In the genomic region with DNA sequence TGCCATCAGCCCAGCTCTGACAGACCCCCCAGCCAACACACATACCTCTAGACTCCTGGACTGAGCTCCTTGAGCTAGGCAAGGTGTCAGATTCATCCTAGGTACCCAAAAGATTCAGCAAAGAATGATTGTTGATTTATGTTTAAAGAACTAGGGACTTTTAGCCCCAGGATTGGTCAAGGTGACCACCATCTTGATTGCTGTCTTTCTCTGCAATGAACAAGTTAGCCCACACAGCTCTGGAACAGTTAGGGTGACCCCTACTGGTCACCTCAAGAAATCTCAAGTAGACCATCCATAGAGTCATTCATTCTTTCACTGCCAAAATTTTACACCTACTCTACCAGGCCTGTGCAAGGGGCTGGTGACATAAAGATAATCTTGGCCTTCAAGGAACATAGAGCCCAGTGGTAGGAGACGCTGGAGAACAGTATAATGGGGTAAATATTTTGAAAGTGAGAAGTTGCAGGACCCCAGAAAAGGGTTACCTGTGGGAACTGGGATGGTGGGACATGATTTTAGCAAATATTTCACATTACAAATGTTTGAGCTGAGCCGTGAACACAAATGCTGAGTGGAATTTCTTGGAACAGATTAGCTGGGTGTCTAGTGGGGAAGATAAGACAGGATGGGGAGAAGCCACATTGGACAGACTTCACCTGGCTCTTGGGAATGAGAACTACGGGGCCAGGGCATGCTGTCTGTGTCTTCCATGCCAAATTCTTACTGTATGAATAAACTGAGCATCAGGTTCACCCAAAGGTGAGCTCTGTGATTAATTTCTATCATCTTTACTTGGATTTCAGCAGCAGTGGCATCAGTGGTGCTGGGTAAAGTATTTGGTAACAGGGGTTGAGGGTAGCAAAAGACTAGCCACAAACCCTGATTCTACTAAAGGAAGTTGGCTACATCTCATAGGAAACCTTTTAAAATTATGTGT, we compare ENCODE assay signal across 8 cellular contexts. TPM values are rescaled to one million over a fixed set of nuclear protein-coding genes. Genes with fewer than 3 reads are reported as not detected.
DNase-seq lines count a peak whose midpoint lies in the region; ATAC-seq and TF ChIP-seq lines count a peak whose summit lies in the region.

No MANE protein-coding gene starts in this region.

- H3K27ac Mint-ChIP-seq in CD4-positive, alpha-beta T cell, result no peak overlapping the region

- TF ChIP-seq CTCF in CD4-positive, alpha-beta T cell (IDR thresholded peaks at IDR 0.05), result peak; percentile 89
- TF ChIP-seq CTCF in right lobe of liver (IDR thresholded peaks at IDR 0.05) (peak; percentile 65 to 78 (median 66)), tibial nerve (IDR thresholded peaks at IDR 0.05) (peak; percentile 18 to 66 (median 51))

- intact Hi-C loops in CD4-positive, alpha-beta T cell (cut with DNase I, micrococcal nuclease), result loop anchor here (1.0 to 5.0 kb wide), 4 partner anchors 78 to 248 kb away; no protein-coding TSS in a partner anchor
- intact Hi-C loops in right lobe of liver (cut with DNase I), result loop anchor here in 1 of 2 donors (10.0 kb wide), 1 partner anchor 240 kb away; no protein-coding TSS in a partner anchor

- H3K36me3 ChIP-seq in right lobe of liver (no peaks in the 10 kb centered on the region), tibial nerve (no peaks in the 10 kb centered on the region)

- H3K4me3 ChIP-seq in right lobe of liver (no peak overlapping the region), tibial nerve (no peak overlapping the region)

- no peak overlapping the region for H3K27ac ChIP-seq in CD4-positive, alpha-beta T cell (ENCODE audit: low read depth, low read length)
- H3K27ac ChIP-seq in right lobe of liver (no peak overlapping the region), tibial nerve (peak overlapping the region in 2 of 4 donors; percentile 59 to 86)

- TF ChIP-seq POLR2A in right lobe of liver (IDR thresholded peaks at IDR 0.05) (no peak), tibial nerve (IDR thresholded peaks at IDR 0.05) (no peak)

- no peak overlapping the region for H3K4me3 Mint-ChIP-seq in CD4-positive, alpha-beta T cell

- H3K36me3 Mint-ChIP-seq in CD4-positive, alpha-beta T cell (ENCODE audit: low read depth), result no peaks in the 10 kb centered on the region

- DNase-seq in CD4-positive, alpha-beta T cell, result peak in 5 of 10 experiments; percentile 10 to 23 (median 19)
- DNase-seq in Kasumi-1 (lab: John Stamatoyannopoulos, UW) (peak; percentile 59 to 69), SKM-1 treated with dmso at 0.1 percent for 144 hours (lab: John Stamatoyannopoulos, UW; ENCODE audit: unreplicated experiment) (peak; percentile 71), dermis blood vessel endothelial cell (peak; percentile 89), right lobe of liver (no peak), tibial nerve (ENCODE audit: low spot score in 2 of 2) (no peak)
- no peak for DNase-seq in NK-92 treated with Interleukin-12 subunit alpha and Interleukin-12 subunit beta, amount 100 ng/mL, for 24 hours (lab: John Stamatoyannopoulos, UW)

- H3K9me3 ChIP-seq in CD4-positive, alpha-beta T cell (ENCODE audit: control insufficient read depth, low read length), result no peaks in the 10 kb centered on the region
- no peaks in the 10 kb centered on the region for H3K9me3 ChIP-seq in right lobe of liver
- no peaks in the 10 kb centered on the region for H3K9me3 ChIP-seq in tibial nerve

- 37% methylated on average over 3 of the region's 3 CpGs for WGBS in right lobe of liver (ENCODE audit: insufficient coverage, low coverage, low lambda C conversion rate, missing lambda C conversion rate)
- WGBS in tibial nerve, 2 donors, result 58 to 68% methylated on average over 3 of the region's 3 CpGs

- no peaks in the 10 kb centered on the region for H3K27me3 ChIP-seq in CD4-positive, alpha-beta T cell (ENCODE audit: control insufficient read depth, insufficient read depth, low read length)
- H3K27me3 ChIP-seq in right lobe of liver, result no peaks in the 10 kb centered on the region
- no peaks in the 10 kb centered on the region for H3K27me3 ChIP-seq in tibial nerve

- peak; percentile 64 for ATAC-seq in CD4-positive, alpha-beta T cell (ENCODE audit: poor library complexity)
- peak; percentile 42 for ATAC-seq in GM18870 (IDR thresholded peaks at IDR 0.05; ENCODE audit: unreplicated experiment)
- peak; percentile 70 to 89 (median 80) for ATAC-seq in right lobe of liver

- TF ChIP-seq EP300 in tibial nerve (IDR thresholded peaks at IDR 0.05), result no peak

- H3K4me1 ChIP-seq in right lobe of liver, result no peaks in the 10 kb centered on the region
- H3K4me1 ChIP-seq in tibial nerve, result peaks cover 0 to 82% (median 58%) of the 10 kb centered on the region in 4 donors

- POLR2A ChIA-PET in CD4-positive, alpha-beta T cell (lab: Charles Lee), result interaction anchor here (1.1 to 1.4 kb wide), 2 partner anchors 241 to 249 kb away, joined by 3 to 4 read pairs; no protein-coding TSS in a partner anchor

- H3K27me3 Mint-ChIP-seq in CD4-positive, alpha-beta T cell, result no peaks in the 10 kb centered on the region

- no peaks in the 10 kb centered on the region for H3K9me3 Mint-ChIP-seq in CD4-positive, alpha-beta T cell

- H3K4me1 Mint-ChIP-seq in CD4-positive, alpha-beta T cell (ENCODE audit: low read depth), result no peaks in the 10 kb centered on the region

- CTCF ChIA-PET in CD4-positive, alpha-beta T cell (lab: Charles Lee), result interaction anchor here (0.7 to 1.9 kb wide), 10 partner anchors 9 to 248 kb away, joined by 3 to 16 read pairs (median 3); a partner anchor contains a TSS

RNA-seq across cellular contexts. Expression of a gene that starts 39.1 kb away (rescaled TPM):
- not detected for total RNA-seq in CD4-positive, alpha-beta T cell
- total RNA-seq in dermis blood vessel endothelial cell (0.51 and 0.79 TPM in 2 replicates), right lobe of liver (1 to 10 TPM; 1.2 to 2.3 (median 1.4) TPM), tibial nerve (10 to 100 TPM in 2 of 4 donors, 1 to 10 TPM in 2; 5.9 to 23.1 (median 11.4) TPM)

Comparison
In these comparisons a context has a peak if more than half of its experiments do, and no peak if none do; other contexts are left out.
1. DNase-seq: peak in Kasumi-1 (2 of 2), SKM-1 treated with dmso at 0.1 percent for 144 hours (single experiment) and dermis blood vessel endothelial cell (single experiment); none in right lobe of liver (0 of 3), tibial nerve (0 of 2) and NK-92 treated with Interleukin-12 subunit alpha and Interleukin-12 subunit beta, amount 100 ng/mL, for 24 hours (single experiment).
2. Peak in every context shown above with its lines, with median percentiles within 50 percentile points of each other: ATAC-seq and CTCF ChIP-seq.